In the genomic region with DNA sequence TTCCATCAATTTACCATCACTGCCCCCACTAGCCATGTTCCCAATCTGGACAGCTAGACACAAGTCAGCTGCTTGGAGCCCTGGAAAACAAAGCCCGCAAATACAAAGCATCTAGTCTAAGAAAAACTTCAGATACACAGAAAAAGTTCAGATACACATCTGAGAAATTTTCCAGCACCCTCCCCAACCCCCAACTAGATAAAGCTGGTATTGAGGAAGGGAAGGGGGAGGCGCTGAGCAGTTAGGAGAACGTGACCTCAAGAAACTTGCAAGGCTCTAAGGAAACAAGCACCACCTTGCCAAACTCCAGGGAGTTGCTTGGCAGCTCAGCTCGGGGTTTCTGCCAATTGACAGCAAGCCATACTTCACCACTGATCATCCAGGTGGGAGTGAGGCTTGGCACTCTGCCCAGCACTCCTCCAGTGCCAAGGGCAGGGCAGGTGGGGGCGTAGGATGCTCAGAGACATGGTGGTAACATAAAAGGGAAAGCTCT, we compare ENCODE assay signal across 10 cellular contexts. TPM values are rescaled to one million over a fixed set of nuclear protein-coding genes. Genes with fewer than 3 reads are reported as not detected.
DNase-seq lines count a peak whose midpoint lies in the region; ATAC-seq and TF ChIP-seq lines count a peak whose summit lies in the region.
"Had no signal": no experiment of that assay in that cellular context is flagged by ENCODE, and none has a peak within 500 bp of the region (broad histone marks: within the 10 kb centered on the region; RNA-seq: fewer than 3 reads in every experiment).

No MANE protein-coding gene starts in this region.

- peak overlapping the region; percentile 3 for H3K4me3 ChIP-seq in retinal pigment epithelial cell (ENCODE audit: low read length)
- H3K4me3 ChIP-seq: suprapubic skin had no signal

- DNase-seq in LoVo (ENCODE audit: low spot score) (peak; percentile 34), NCI-H748 (lab: John Stamatoyannopoulos, UW; ENCODE audit: unreplicated experiment) (peak; percentile 76), erythroblast (lab: John Stamatoyannopoulos, UW) (peak; percentile 14 to 36), retinal pigment epithelial cell (ENCODE audit: low read depth) (peak; percentile 42), NCI-H774 (lab: John Stamatoyannopoulos, UW) (no peak)
- no peak for DNase-seq in naive thymus-derived CD8-positive, alpha-beta T cell

- no peak for TF ChIP-seq POLR2A in erythroblast (IDR thresholded peaks at IDR 0.05; ENCODE audit: low read length)

- no peak for TF ChIP-seq CTCF in retinal pigment epithelial cell (conservative IDR thresholded peaks at IDR 0.05; ENCODE audit: low read depth, low read length)

- no peak for ATAC-seq in GM21723 (IDR thresholded peaks at IDR 0.05; ENCODE audit: unreplicated experiment)
- no peak for ATAC-seq in HG03097 (IDR thresholded peaks at IDR 0.05; ENCODE audit: low FRiP score, unreplicated experiment)
- ATAC-seq in naive thymus-derived CD8-positive, alpha-beta T cell, result no peak

- POLR2A ChIA-PET in naive thymus-derived CD8-positive, alpha-beta T cell (lab: Charles Lee), result no interaction called here

- H3K27me3 Mint-ChIP-seq in naive thymus-derived CD8-positive, alpha-beta T cell, result peaks cover 0 to 11% (median 4%) of the 10 kb centered on the region in 5 donors
- H3K27me3 Mint-ChIP-seq: activated naive CD4-positive, alpha-beta T cell treated with anti-CD3 and anti-CD28 coated beads, Interleukin-2, amount 50 U/mL, for 24 hours had no signal

- no peaks in the 10 kb centered on the region for H3K36me3 Mint-ChIP-seq in naive thymus-derived CD8-positive, alpha-beta T cell
- H3K36me3 Mint-ChIP-seq: activated naive CD4-positive, alpha-beta T cell treated with anti-CD3 and anti-CD28 coated beads, Interleukin-2, amount 50 U/mL, for 24 hours had no signal

- H3K9me3 Mint-ChIP-seq in naive thymus-derived CD8-positive, alpha-beta T cell, result no peaks in the 10 kb centered on the region
- H3K9me3 Mint-ChIP-seq: activated naive CD4-positive, alpha-beta T cell treated with anti-CD3 and anti-CD28 coated beads, Interleukin-2, amount 50 U/mL, for 24 hours had no signal

- no peak overlapping the region for H3K27ac Mint-ChIP-seq in naive thymus-derived CD8-positive, alpha-beta T cell
- H3K27ac Mint-ChIP-seq: activated naive CD4-positive, alpha-beta T cell treated with anti-CD3 and anti-CD28 coated beads, Interleukin-2, amount 50 U/mL, for 24 hours had no signal

- H3K4me1 Mint-ChIP-seq in naive thymus-derived CD8-positive, alpha-beta T cell, result peaks cover 9 to 12% (median 10%) of the 10 kb centered on the region in 4 donors

- no peak overlapping the region for H3K4me3 Mint-ChIP-seq in naive thymus-derived CD8-positive, alpha-beta T cell
- H3K4me3 Mint-ChIP-seq: activated naive CD4-positive, alpha-beta T cell treated with anti-CD3 and anti-CD28 coated beads, Interleukin-2, amount 50 U/mL, for 24 hours had no signal

RNA-seq across cellular contexts. Expression of a gene that starts 5.1 kb away (rescaled TPM):
- 10 to 100 TPM; 50.4 to 51.1 TPM for total RNA-seq in naive thymus-derived CD8-positive, alpha-beta T cell
- 10 to 100 TPM; 79.3 to 97.7 (median 87.3) TPM for polyA plus RNA-seq in naive thymus-derived CD8-positive, alpha-beta T cell

RNA-seq across cellular contexts. Expression of a gene that starts 42.5 kb away (rescaled TPM):
- 10 to 100 TPM; 34.4 to 38.3 TPM for total RNA-seq in naive thymus-derived CD8-positive, alpha-beta T cell
- polyA plus RNA-seq in naive thymus-derived CD8-positive, alpha-beta T cell, result 10 to 100 TPM in 2 of 3 donors, 1 to 10 TPM in 1; 9.2 to 13.9 (median 11.0) TPM

RNA-seq across cellular contexts. Expression of a gene that starts 49.4 kb away (rescaled TPM):
- total RNA-seq in naive thymus-derived CD8-positive, alpha-beta T cell, result 1 to 10 TPM; 1.1 to 3.2 TPM
- 1 to 10 TPM; 1.9 to 2.7 (median 2.2) TPM for polyA plus RNA-seq in naive thymus-derived CD8-positive, alpha-beta T cell

Comparison
In these comparisons a context has a peak if more than half of its experiments do, and no peak if none do; other contexts are left out.
1. DNase-seq: peak in LoVo (single experiment), NCI-H748 (single experiment), erythroblast (2 of 2) and retinal pigment epithelial cell (single experiment); none in NCI-H774 (single experiment) and naive thymus-derived CD8-positive, alpha-beta T cell (0 of 10).